20 cellular contexts compared by ENCODE assay signal in genomic region chr16:83138976-83139690, GRCh38.
DNase-seq lines count a peak whose midpoint lies in the region; ATAC-seq and TF ChIP-seq lines count a peak whose summit lies in the region.
"Had no signal": no experiment of that assay in that cellular context is flagged by ENCODE, and none has a peak within 500 bp of the region (broad histone marks: within the 10 kb centered on the region; RNA-seq: fewer than 3 reads in every experiment).

No MANE protein-coding gene starts in this region.

- peaks cover 6% of the 10 kb centered on the region for H3K36me3 Mint-ChIP-seq in Calu3 (ENCODE audit: insufficient read depth, unreplicated experiment)
- no peaks in the 10 kb centered on the region for H3K36me3 Mint-ChIP-seq in activated T-helper 2 cell treated with anti-CD3 and anti-CD28 coated beads, Interferon-gamma antibody, Interleukin-2, Interleukin-4, amounts not matched to agents 10 μg/mL and 5 μg/mL and 100 μg/mL, durations not matched to agents 14 hours and 24 hours and 36 hours (ENCODE audit: low read depth)
- H3K36me3 Mint-ChIP-seq: CD14-positive monocyte had no signal

- no peak for TF ChIP-seq CTCF in Calu3 (IDR thresholded peaks at IDR 0.05; ENCODE audit: unreplicated experiment)
- TF ChIP-seq CTCF in fibroblast of villous mesenchyme (IDR thresholded peaks at IDR 0.05; ENCODE audit: insufficient read depth, low read depth, low read length), result no peak

- peaks cover 24% of the 10 kb centered on the region for H3K4me1 Mint-ChIP-seq in Calu3 (ENCODE audit: low read depth, unreplicated experiment)
- peaks cover 2% of the 10 kb centered on the region for H3K4me1 Mint-ChIP-seq in activated T-helper 2 cell treated with anti-CD3 and anti-CD28 coated beads, Interferon-gamma antibody, Interleukin-2, Interleukin-4, amounts not matched to agents 10 μg/mL and 5 μg/mL and 100 μg/mL, durations not matched to agents 14 hours and 24 hours and 36 hours (ENCODE audit: low read depth)

- DNase-seq in Calu3, result no peak
- DNase-seq in caudate nucleus (lab: John Stamatoyannopoulos, UW), result peak in 34 of 61 donors; percentile 10 to 88 (median 40)
- peak; percentile 52 for DNase-seq in fibroblast of villous mesenchyme (ENCODE audit: low read depth)
- no peak for DNase-seq in retina
- no peak for DNase-seq in activated T-helper 2 cell treated with anti-CD3 and anti-CD28 coated beads, Interferon-gamma antibody, Interleukin-2, Interleukin-4, amounts not matched to agents 10 μg/mL and 5 μg/mL and 100 μg/mL, durations not matched to agents 14 hours and 24 hours and 36 hours (ENCODE audit: low spot score)
- no peak for DNase-seq in activated CD8-positive, alpha-beta memory T cell treated with anti-CD3 and anti-CD28 coated beads for 24 hours
- DNase-seq: DMS79, MG63, NCI-H1417 treated with DMSO at 0.1 percent for 48 hours, NCI-H187, NCI-H446, NCI-H526, PC-9, SIG-M5, SK-N-SH had no signal

- H3K4me3 ChIP-seq in fibroblast of villous mesenchyme (ENCODE audit: low read depth, low read length), result no peak overlapping the region
- H3K4me3 ChIP-seq: GM23338, HAP-1, K562, MG63, PC-9 had no signal

- H3K27ac ChIP-seq in caudate nucleus (ENCODE audit: low read depth, low read length), result no peak overlapping the region
- H3K27ac ChIP-seq: PC-9 had no signal

- no peaks in the 10 kb centered on the region for H3K27me3 Mint-ChIP-seq in Calu3 (ENCODE audit: unreplicated experiment)
- no peaks in the 10 kb centered on the region for H3K27me3 Mint-ChIP-seq in activated T-helper 2 cell treated with anti-CD3 and anti-CD28 coated beads, Interferon-gamma antibody, Interleukin-2, Interleukin-4, amounts not matched to agents 10 μg/mL and 5 μg/mL and 100 μg/mL, durations not matched to agents 14 hours and 24 hours and 36 hours (ENCODE audit: low read depth)

- no peak for ATAC-seq in GM21576 (IDR thresholded peaks at IDR 0.05; ENCODE audit: unreplicated experiment)
- ATAC-seq: GM23338, K562 had no signal

- intact Hi-C loops in Calu3 (cut with micrococcal nuclease; ENCODE audit: unreplicated experiment), result no loop called here
- intact Hi-C loops in activated T-helper 2 cell treated with anti-CD3 and anti-CD28 coated beads, Interferon-gamma antibody, Interleukin-2, Interleukin-4, amounts not matched to agents 10 μg/mL and 5 μg/mL and 100 μg/mL, durations not matched to agents 14 hours and 24 hours and 36 hours (cut with micrococcal nuclease), result loop anchor here (5.0 kb wide), 1 partner anchor 422 kb away; no protein-coding TSS in a partner anchor

- peaks cover 3% of the 10 kb centered on the region for H3K9me3 Mint-ChIP-seq in Calu3 (ENCODE audit: low read depth, unreplicated experiment)
- peaks cover 4% of the 10 kb centered on the region for H3K9me3 Mint-ChIP-seq in activated T-helper 2 cell treated with anti-CD3 and anti-CD28 coated beads, Interferon-gamma antibody, Interleukin-2, Interleukin-4, amounts not matched to agents 10 μg/mL and 5 μg/mL and 100 μg/mL, durations not matched to agents 14 hours and 24 hours and 36 hours

- H3K27ac Mint-ChIP-seq in Calu3 (ENCODE audit: unreplicated experiment), result peak overlapping the region; percentile 57
- H3K27ac Mint-ChIP-seq in activated T-helper 2 cell treated with anti-CD3 and anti-CD28 coated beads, Interferon-gamma antibody, Interleukin-2, Interleukin-4, amounts not matched to agents 10 μg/mL and 5 μg/mL and 100 μg/mL, durations not matched to agents 14 hours and 24 hours and 36 hours, result no peak overlapping the region
- H3K27ac Mint-ChIP-seq: CD14-positive monocyte, GM23338 had no signal

- CTCF ChIA-PET in Calu3 (lab: Charles Lee), result no interaction called here

- H3K4me3 Mint-ChIP-seq in Calu3 (ENCODE audit: low read depth, unreplicated experiment), result peak overlapping the region; percentile 71
- no peak overlapping the region for H3K4me3 Mint-ChIP-seq in activated T-helper 2 cell treated with anti-CD3 and anti-CD28 coated beads, Interferon-gamma antibody, Interleukin-2, Interleukin-4, amounts not matched to agents 10 μg/mL and 5 μg/mL and 100 μg/mL, durations not matched to agents 14 hours and 24 hours and 36 hours (ENCODE audit: low read depth)
- H3K4me3 Mint-ChIP-seq: GM23338 had no signal

- BruUV-seq in Calu3 (replicated peaks; lab: Mats Ljungman, UMichigan), result no TSS peak

Comparison
In these comparisons a context has a peak if more than half of its experiments do, and no peak if none do; other contexts are left out.
1. DNase-seq: peak in caudate nucleus (34 of 61) and fibroblast of villous mesenchyme (single experiment); none in Calu3 (single experiment), retina (single experiment), activated T-helper 2 cell treated with anti-CD3 and anti-CD28 coated beads, Interferon-gamma antibody, Interleukin-2, Interleukin-4, amounts not matched to agents 10 μg/mL and 5 μg/mL and 100 μg/mL, durations not matched to agents 14 hours and 24 hours and 36 hours (single experiment) and activated CD8-positive, alpha-beta memory T cell treated with anti-CD3 and anti-CD28 coated beads for 24 hours (single experiment).